Comparison of ENCODE assay signal across 10 cellular contexts in the genomic region with DNA sequence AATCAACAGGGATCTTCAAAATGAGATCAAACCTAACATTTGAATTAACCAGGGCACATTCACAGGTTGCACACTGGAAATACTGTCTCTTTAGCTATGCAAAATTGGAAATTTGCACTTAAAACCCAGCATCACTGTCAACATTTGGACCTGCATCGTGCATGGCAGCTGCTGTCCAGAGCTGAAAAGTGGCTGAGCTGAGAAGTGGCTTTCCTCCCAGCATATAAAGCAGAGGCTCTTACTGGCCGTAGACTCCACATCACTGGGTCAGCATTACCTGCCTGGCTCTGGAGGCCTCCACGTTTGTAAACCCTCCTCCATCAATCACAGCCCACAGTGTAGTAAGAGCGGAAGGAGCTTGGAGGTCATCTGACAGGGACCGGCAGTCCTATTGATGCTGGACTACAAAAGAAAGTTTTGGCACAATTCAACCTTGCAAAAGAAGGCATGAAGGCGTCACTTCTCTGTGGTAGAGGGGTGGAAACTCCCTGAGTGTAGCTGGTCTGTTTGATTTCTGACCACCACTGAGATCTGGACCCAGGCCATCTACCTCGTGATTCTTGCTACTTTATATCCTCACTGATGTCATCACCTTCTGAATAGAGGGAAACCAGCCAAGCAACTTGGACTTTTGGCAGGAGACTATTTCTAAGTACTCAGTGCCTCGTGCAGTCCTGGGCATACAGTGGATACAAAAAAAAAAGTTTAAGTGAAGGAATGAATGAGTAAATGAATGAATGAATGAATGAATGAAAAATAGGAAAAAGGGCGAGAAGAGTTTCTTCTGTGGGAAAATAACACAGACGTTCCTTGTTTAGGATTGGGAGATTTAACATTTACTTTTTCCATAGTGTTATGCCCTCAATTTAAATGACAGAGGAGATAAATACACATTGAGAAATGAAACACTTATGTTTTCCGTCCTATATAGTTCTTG. TPM values are rescaled to one million over a fixed set of nuclear protein-coding genes. Genes with fewer than 3 reads are reported as not detected.
A peak's percentile ranks its signal among the peaks of the same experiment; 100 is the strongest.
DNase-seq lines count a peak whose midpoint lies in the region; ATAC-seq lines count a peak whose summit lies in the region.
"Had no signal": no experiment of that assay in that cellular context is flagged by ENCODE, and none has a peak within 500 bp of the region (broad histone marks: within the 10 kb centered on the region; RNA-seq: fewer than 3 reads in every experiment).

No MANE protein-coding gene starts in this region.

- no peak overlapping the region for H3K27ac Mint-ChIP-seq in activated naive CD8-positive, alpha-beta T cell treated with anti-CD3 and anti-CD28 coated beads for 36 hours
- H3K27ac Mint-ChIP-seq: activated T-helper 2 cell treated with anti-CD3 and anti-CD28 coated beads, Interferon-gamma antibody, Interleukin-2, Interleukin-4, amounts not matched to agents 10 μg/mL and 5 μg/mL and 100 μg/mL, durations not matched to agents 14 hours and 24 hours and 36 hours had no signal

- no peaks in the 10 kb centered on the region for H3K4me1 Mint-ChIP-seq in activated naive CD8-positive, alpha-beta T cell treated with anti-CD3 and anti-CD28 coated beads for 36 hours

- WGBS in aorta, 2 donors, result 48 to 51% methylated on average over 11 of the region's 11 CpGs

- no peak overlapping the region for H3K27ac ChIP-seq in aorta (ENCODE audit: low read depth in 1 of 2, low read length in 2 of 2)

- H3K36me3 Mint-ChIP-seq in activated naive CD8-positive, alpha-beta T cell treated with anti-CD3 and anti-CD28 coated beads for 36 hours, result no peaks in the 10 kb centered on the region

- ATAC-seq in esophagus mucosa, result peak; percentile 29
- no peak for ATAC-seq in aorta (ENCODE audit: low FRiP score)

- no peaks in the 10 kb centered on the region for H3K36me3 ChIP-seq in aorta (ENCODE audit: control insufficient read depth in 1 of 2, insufficient read depth in 2 of 2, low read length in 1 of 2)

- no peak overlapping the region for H3K4me3 ChIP-seq in aorta (ENCODE audit: low read length in 2 of 2)

- H3K9me3 ChIP-seq in aorta (ENCODE audit: control insufficient read depth, low read length), result peaks cover 2% of the 10 kb centered on the region

- no peaks in the 10 kb centered on the region for H3K9me3 Mint-ChIP-seq in activated naive CD8-positive, alpha-beta T cell treated with anti-CD3 and anti-CD28 coated beads for 36 hours
- H3K9me3 Mint-ChIP-seq: activated T-helper 2 cell treated with anti-CD3 and anti-CD28 coated beads, Interferon-gamma antibody, Interleukin-2, Interleukin-4, amounts not matched to agents 10 μg/mL and 5 μg/mL and 100 μg/mL, durations not matched to agents 14 hours and 24 hours and 36 hours had no signal

- no peak overlapping the region for H3K4me3 Mint-ChIP-seq in activated naive CD8-positive, alpha-beta T cell treated with anti-CD3 and anti-CD28 coated beads for 36 hours

- DNase-seq in EL, result peak; percentile 16
- DNase-seq in NCI-H69 (lab: John Stamatoyannopoulos, UW), result peak; percentile 20
- peak; percentile 94 for DNase-seq in mucosa of gallbladder (ENCODE audit: low spot score)
- DNase-seq in aorta, result no peak
- no peak for DNase-seq in SHP77 treated with DMSO at 0.1 percent for 48 hours (lab: John Stamatoyannopoulos, UW)
- no peak for DNase-seq in activated naive CD8-positive, alpha-beta T cell treated with anti-CD3 and anti-CD28 coated beads for 36 hours
- DNase-seq in activated naive CD4-positive, alpha-beta T cell (lab: John Stamatoyannopoulos, UW), result no peak
- DNase-seq: central memory CD4-positive, alpha-beta T cell had no signal

- H3K4me1 ChIP-seq in aorta (ENCODE audit: control insufficient read depth in 1 of 2, insufficient read depth in 2 of 2, low read length in 2 of 2), result no peaks in the 10 kb centered on the region

- H3K27me3 Mint-ChIP-seq in activated naive CD8-positive, alpha-beta T cell treated with anti-CD3 and anti-CD28 coated beads for 36 hours, result no peaks in the 10 kb centered on the region

- no peaks in the 10 kb centered on the region for H3K27me3 ChIP-seq in aorta (ENCODE audit: control insufficient read depth in 1 of 2, insufficient read depth in 2 of 2, low read length in 1 of 2)

- intact Hi-C loops in aorta (cut with DNase I), result no loop called here

RNA-seq across cellular contexts. Expression of a gene that starts 14.8 kb away (rescaled TPM):
- total RNA-seq in esophagus mucosa, result 8.1 TPM
- 30.3 TPM for total RNA-seq in mucosa of gallbladder
- total RNA-seq in aorta, result under 1 TPM; 0.06 to 0.21 TPM
- 1 to 10 TPM in 1 of 2 donors, under 1 TPM in 1; 0.08 to 2.0 TPM for polyA plus RNA-seq in aorta
- not detected for total RNA-seq in activated naive CD8-positive, alpha-beta T cell treated with anti-CD3 and anti-CD28 coated beads for 36 hours
- total RNA-seq: activated T-helper 2 cell treated with anti-CD3 and anti-CD28 coated beads, Interferon-gamma antibody, Interleukin-2, Interleukin-4, amounts not matched to agents 10 μg/mL and 5 μg/mL and 100 μg/mL, durations not matched to agents 14 hours and 24 hours and 36 hours had no signal

Comparison
In these comparisons a context has a peak if more than half of its experiments do, and no peak if none do; other contexts are left out.
1. DNase-seq: peak in EL (single experiment), NCI-H69 (single experiment) and mucosa of gallbladder (single experiment); none in aorta (0 of 2), SHP77 treated with DMSO at 0.1 percent for 48 hours (single experiment), activated naive CD8-positive, alpha-beta T cell treated with anti-CD3 and anti-CD28 coated beads for 36 hours (single experiment) and activated naive CD4-positive, alpha-beta T cell (0 of 4).